Comparison of ENCODE assay signal across 8 cellular contexts in genomic region chr1:26744075-26744958, GRCh38. TPM values are rescaled to one million over a fixed set of nuclear protein-coding genes. Genes with fewer than 3 reads are reported as not detected.
A peak's percentile ranks its signal among the peaks of the same experiment; 100 is the strongest.
DNase-seq lines count a peak whose midpoint lies in the region; ATAC-seq and TF ChIP-seq lines count a peak whose summit lies in the region.

No MANE protein-coding gene starts in this region.

- TF ChIP-seq EP300 in gastroesophageal sphincter (IDR thresholded peaks at IDR 0.05) (no peak), transverse colon (IDR thresholded peaks at IDR 0.05; ENCODE audit: low read depth) (no peak)

- H3K14ac ChIP-seq in trophoblast cell (ENCODE audit: low read length): no peak overlapping the region

- 36 to 46% methylated on average over 8 of the region's 8 CpGs for WGBS in gastroesophageal sphincter (ENCODE audit: low coverage in 1 of 2), 2 donors
- no CpG with 5 or more reads among the region's 8 CpGs for WGBS in trophoblast cell (ENCODE audit: extremely low coverage, insufficient coverage, insufficient read length)
- WGBS in transverse colon (ENCODE audit: low coverage in 1 of 2), 2 donors: 51 to 63% methylated on average over 6 to 8 of the region's 8 CpGs

- no peaks in the 10 kb centered on the region for H3K9me3 ChIP-seq in gastroesophageal sphincter
- H3K9me3 ChIP-seq in trophoblast cell (ENCODE audit: insufficient read depth, low read depth, low read length): no peaks in the 10 kb centered on the region
- no peaks in the 10 kb centered on the region for H3K9me3 ChIP-seq in transverse colon

- peak overlapping the region; percentile 9 for H3K4me2 ChIP-seq in trophoblast cell (ENCODE audit: low read length)

- H4K12ac ChIP-seq in trophoblast cell (ENCODE audit: low read depth, low read length): no peak overlapping the region

- peak overlapping the region; percentile 59 for H3K27ac ChIP-seq in RWPE1
- peak overlapping the region; percentile 29 to 65 (median 56) for H3K27ac ChIP-seq in gastroesophageal sphincter
- peak overlapping the region; percentile 59 for H3K27ac ChIP-seq in trophoblast cell (ENCODE audit: low read depth, low read length)
- peak overlapping the region; percentile 71 to 74 (median 72) for H3K27ac ChIP-seq in transverse colon

- ATAC-seq in HG03354 (IDR thresholded peaks at IDR 0.05; ENCODE audit: poor library complexity, severe bottlenecking, unreplicated experiment): peak; percentile 96
- peak; percentile 95 for ATAC-seq in gastroesophageal sphincter

- H3K4me1 ChIP-seq in gastroesophageal sphincter (peaks cover 4 to 93% (median 12%) of the 10 kb centered on the region in 3 donors), trophoblast cell (ENCODE audit: control insufficient read depth in 1 of 2, insufficient read depth in 2 of 2, low read length in 2 of 2) (peaks cover 2 to 10% of the 10 kb centered on the region in 2 experiments), transverse colon (peaks cover 16 to 67% (median 31%) of the 10 kb centered on the region in 4 donors)

- H3K9ac ChIP-seq in trophoblast cell (ENCODE audit: low read length): no peak overlapping the region

- H4K8ac ChIP-seq in trophoblast cell (ENCODE audit: low read depth, low read length): no peak overlapping the region

- no peak overlapping the region for H2BK12ac ChIP-seq in trophoblast cell (ENCODE audit: low read length)

- POLR2A ChIA-PET in RWPE1 (lab: Yijun Ruan, JAX; ENCODE audit: low non-redundant PET): no interaction called here

- H3K4me3 ChIP-seq in gastroesophageal sphincter (no peak overlapping the region), trophoblast cell (ENCODE audit: low read depth, low read length) (no peak overlapping the region), transverse colon (no peak overlapping the region)

- no peak overlapping the region for H2BK5ac ChIP-seq in trophoblast cell (ENCODE audit: low read depth, low read length, poor library complexity)

- H2AFZ ChIP-seq in trophoblast cell (ENCODE audit: insufficient read depth, low read length, poor library complexity): no peak overlapping the region

- H3K79me1 ChIP-seq in trophoblast cell (ENCODE audit: low read length): no peaks in the 10 kb centered on the region

- intact Hi-C loops in transverse colon (cut with DNase I; ENCODE audit: low total_unique reads): loop anchor here (1.0 kb wide), 1 partner anchor 42 kb away; no protein-coding TSS in a partner anchor

- no peak overlapping the region for H3K18ac ChIP-seq in trophoblast cell (ENCODE audit: low read length)

- H4K91ac ChIP-seq in trophoblast cell (ENCODE audit: low read depth, low read length): no peak overlapping the region

- peak overlapping the region; percentile 34 for H3K4ac ChIP-seq in trophoblast cell (ENCODE audit: low read depth, low read length)

- H3K36me3 ChIP-seq in gastroesophageal sphincter (peaks cover 0 to 61% of the 10 kb centered on the region in 2 donors), trophoblast cell (ENCODE audit: control insufficient read depth in 1 of 2, insufficient read depth in 2 of 2, low read length in 2 of 2) (peaks cover 16 to 45% of the 10 kb centered on the region in 2 experiments), transverse colon (peaks cover 0 to 10% (median 0%) of the 10 kb centered on the region in 4 donors)

- no peaks in the 10 kb centered on the region for H3K79me2 ChIP-seq in trophoblast cell (ENCODE audit: control insufficient read depth, insufficient read depth, low read length, poor library complexity)

- no peak for TF ChIP-seq CTCF in RWPE1 (conservative IDR thresholded peaks at IDR 0.05; ENCODE audit: low read depth)
- no peak for TF ChIP-seq CTCF in gastroesophageal sphincter (IDR thresholded peaks at IDR 0.05)
- TF ChIP-seq CTCF in transverse colon (IDR thresholded peaks at IDR 0.05): no peak

- CTCF ChIA-PET in RWPE1 (lab: Yijun Ruan, JAX): interaction anchor here (0.7 kb wide), 1 partner anchor 146 kb away, joined by 7 read pairs; no protein-coding TSS in a partner anchor

- H3K27me3 ChIP-seq in gastroesophageal sphincter (no peaks in the 10 kb centered on the region), trophoblast cell (ENCODE audit: insufficient read depth, low read length) (no peaks in the 10 kb centered on the region), transverse colon (no peaks in the 10 kb centered on the region)

- DNase-seq in AG20443 (ENCODE audit: low spot score) (peak; percentile 75), RWPE1 (ENCODE audit: low spot score) (no peak), trophoblast cell (peak; percentile 76 to 86), transverse colon (peak; percentile 81)
- DNase-seq in activated effector memory CD4-positive, alpha-beta T cell treated with Interleukin-2 at 50 U/mL for 16 hours: peak; percentile 71

- H2AK5ac ChIP-seq in trophoblast cell (ENCODE audit: low read length): no peak overlapping the region

- peak; percentile 51 for TF ChIP-seq POLR2A in GM19099 (IDR thresholded peaks at IDR 0.05; ENCODE audit: extremely low read depth, insufficient read length, low read depth)
- TF ChIP-seq POLR2A in gastroesophageal sphincter (IDR thresholded peaks at IDR 0.05): no peak
- TF ChIP-seq POLR2A in transverse colon (IDR thresholded peaks at IDR 0.05): no peak

- no peak overlapping the region for H2BK120ac ChIP-seq in trophoblast cell (ENCODE audit: insufficient read depth, low read length, poor library complexity)

- no peak overlapping the region for H3K23ac ChIP-seq in trophoblast cell (ENCODE audit: low read length)

- in situ Hi-C loops in transverse colon (cut with MboI; ENCODE audit: low pct_ligation_motif_present in 1 of 4, low pct_unique_long_range_greater_than_20kb in 1 of 4, low sequenced_read_pairs in 3 of 4): no loop called here

RNA-seq across cellular contexts. Expression of gene PIGV, which starts 43.4 kb away (rescaled TPM):
- total RNA-seq in gastroesophageal sphincter (10 to 100 TPM; 13.7 to 30.0 (median 15.5) TPM), transverse colon (10 to 100 TPM; 16.1 to 32.2 (median 24.2) TPM)
- 6.1 and 6.5 TPM in 2 replicates for polyA plus RNA-seq in trophoblast cell (2013)

RNA-seq across cellular contexts. Expression of gene ARID1A, which starts 48.5 kb away (rescaled TPM):
- total RNA-seq in gastroesophageal sphincter: 10 to 100 TPM; 28.2 to 64.2 (median 42.6) TPM
- 84.0 and 87.9 TPM in 2 replicates for polyA plus RNA-seq in trophoblast cell (2013)
- 10 to 100 TPM; 43.4 to 72.0 (median 53.1) TPM for total RNA-seq in transverse colon
